In the genomic region with DNA sequence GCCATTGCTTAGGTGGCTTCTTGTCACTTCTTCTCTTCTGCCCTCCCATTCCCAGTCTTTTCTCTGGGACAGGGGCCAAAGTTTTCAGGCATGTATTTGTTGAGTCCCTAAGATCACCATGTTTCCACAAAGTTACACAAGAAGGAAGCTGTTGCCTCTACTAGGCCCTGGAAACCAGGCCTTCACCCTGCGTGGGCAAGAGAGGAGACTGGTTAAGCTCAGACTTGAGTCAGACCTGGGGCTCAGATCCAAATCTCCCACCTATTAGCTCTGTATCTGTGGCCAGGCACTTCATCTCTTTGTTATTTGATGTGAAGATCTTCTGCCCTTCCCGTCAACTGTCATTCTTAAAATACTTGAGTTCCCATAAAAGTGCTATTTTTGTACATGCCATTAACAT, we compare ENCODE assay signal across 20 cellular contexts.
DNase-seq lines count a peak whose midpoint lies in the region; ATAC-seq, FAIRE-seq and TF ChIP-seq lines count a peak whose summit lies in the region.
"Had no signal": no experiment of that assay in that cellular context is flagged by ENCODE, and none has a peak within 500 bp of the region (broad histone marks: within the 10 kb centered on the region; RNA-seq: fewer than 3 reads in every experiment).

No MANE protein-coding gene starts in this region.

- no peak for TF ChIP-seq CTCF in left ventricle myocardium inferior (IDR thresholded peaks at IDR 0.05; ENCODE audit: borderline replicate concordance)
- no peak for TF ChIP-seq CTCF in mammary epithelial cell (conservative IDR thresholded peaks at IDR 0.05 in 1 of 2, IDR thresholded peaks at IDR 0.05 in 1 of 2; ENCODE audit: extremely low read depth in 1 of 2, insufficient read depth in 1 of 2, low read depth in 1 of 2, low read length in 2 of 2)
- TF ChIP-seq CTCF in omental fat pad (IDR thresholded peaks at IDR 0.05), result no peak
- no peak for TF ChIP-seq CTCF in progenitor cell of endocrine pancreas (IDR thresholded peaks at IDR 0.05; ENCODE audit: unreplicated experiment)

- peaks cover 5% of the 10 kb centered on the region for H3K9me3 Mint-ChIP-seq in progenitor cell of endocrine pancreas (ENCODE audit: low read depth)
- H3K9me3 Mint-ChIP-seq: activated naive CD8-positive, alpha-beta T cell treated with anti-CD3 and anti-CD28 coated beads for 36 hours had no signal

- H3K27me3 Mint-ChIP-seq in progenitor cell of endocrine pancreas, result no peaks in the 10 kb centered on the region

- TF ChIP-seq POLR2A in GM12892 (IDR thresholded peaks at IDR 0.05; ENCODE audit: low read depth, low read length), result no peak

- H3K4me3 ChIP-seq in left ventricle myocardium inferior (no peak overlapping the region), mammary epithelial cell (replicated peaks in 1 of 3; ENCODE audit: insufficient read depth in 1 of 3, low read depth in 2 of 3, low read length in 3 of 3) (no peak overlapping the region), Karpas-422 (ENCODE audit: low read length) (no peak overlapping the region)
- H3K4me3 ChIP-seq: gastroesophageal sphincter, GM12878, psoas muscle had no signal

- H3K36me3 Mint-ChIP-seq in progenitor cell of endocrine pancreas (ENCODE audit: insufficient read depth), result peaks cover 13% of the 10 kb centered on the region
- H3K36me3 Mint-ChIP-seq: activated naive CD8-positive, alpha-beta T cell treated with anti-CD3 and anti-CD28 coated beads for 36 hours had no signal

- H4K20me1 ChIP-seq in mammary epithelial cell (ENCODE audit: insufficient read depth, low read length) (no peaks in the 10 kb centered on the region), Karpas-422 (ENCODE audit: insufficient read depth, low read depth, low read length) (no peaks in the 10 kb centered on the region)

- peaks cover 2% of the 10 kb centered on the region for H3K4me1 Mint-ChIP-seq in progenitor cell of endocrine pancreas (ENCODE audit: low read depth)
- H3K4me1 Mint-ChIP-seq: activated naive CD8-positive, alpha-beta T cell treated with anti-CD3 and anti-CD28 coated beads for 36 hours had no signal

- intact Hi-C loops in left ventricle myocardium inferior (cut with micrococcal nuclease) (no loop called here), cardiac septum (cut with DNase I) (no loop called here), mammary epithelial cell (cut with micrococcal nuclease) (no loop called here)

- peak; percentile 48 for ATAC-seq in omental fat pad (ENCODE audit: low FRiP score)
- ATAC-seq: gastroesophageal sphincter; GM12878; stimulated activated naive CD8-positive, alpha-beta T cell treated with anti-CD3 and anti-CD28 coated beads, Interleukin-15, Interleukin-2, amounts not matched to agents 100 U/mL and 50 U/mL, for 24 hours had no signal

- peak overlapping the region; percentile 10 for H2AFZ ChIP-seq in mammary epithelial cell (ENCODE audit: low read depth, low read length)
- no peak overlapping the region for H2AFZ ChIP-seq in Karpas-422 (ENCODE audit: low read length)

- H3K36me3 ChIP-seq in left ventricle myocardium inferior (no peaks in the 10 kb centered on the region), mammary epithelial cell (ENCODE audit: insufficient read depth, low read length) (no peaks in the 10 kb centered on the region), Karpas-422 (ENCODE audit: insufficient read depth, low read length) (no peaks in the 10 kb centered on the region)
- H3K36me3 ChIP-seq: gastroesophageal sphincter had no signal

- no peak overlapping the region for H3K9ac ChIP-seq in mammary epithelial cell (ENCODE audit: insufficient read depth, low read length)
- H3K9ac ChIP-seq in Karpas-422 (ENCODE audit: low read length), result no peak overlapping the region

- H3K27ac Mint-ChIP-seq in progenitor cell of endocrine pancreas, result no peak overlapping the region
- H3K27ac Mint-ChIP-seq: activated naive CD8-positive, alpha-beta T cell treated with anti-CD3 and anti-CD28 coated beads for 36 hours had no signal

- H3K9me3 ChIP-seq in left ventricle myocardium inferior (replicated peaks), result no peaks in the 10 kb centered on the region
- H3K9me3 ChIP-seq in mammary epithelial cell (replicated peaks; ENCODE audit: insufficient read depth, low read length), result no peaks in the 10 kb centered on the region
- H3K9me3 ChIP-seq in Karpas-422 (ENCODE audit: low read length), result no peaks in the 10 kb centered on the region
- H3K9me3 ChIP-seq: gastroesophageal sphincter, psoas muscle had no signal

- CTCF ChIA-PET in mammary epithelial cell (lab: Charles Lee; ENCODE audit: low non-redundant PET), result no interaction called here

- H3K27ac ChIP-seq in left ventricle myocardium inferior (replicated peaks) (peak overlapping the region; percentile 17), mammary epithelial cell (ENCODE audit: insufficient read depth, low read depth, low read length) (no peak overlapping the region), Karpas-422 (ENCODE audit: low read length) (no peak overlapping the region)
- H3K27ac ChIP-seq: psoas muscle had no signal

- DNase-seq in left ventricle myocardium inferior (no peak), cardiac septum (ENCODE audit: low spot score) (no peak), mammary epithelial cell (peak; percentile 60), omental fat pad (ENCODE audit: low spot score) (no peak), GM12892 (ENCODE audit: insufficient read length) (no peak), Karpas-422 (no peak), progenitor cell of endocrine pancreas (ENCODE audit: low spot score, unreplicated experiment) (no peak), GOT3 (lab: John Stamatoyannopoulos, UW) (no peak)
- DNase-seq: activated naive CD8-positive, alpha-beta T cell treated with anti-CD3 and anti-CD28 coated beads for 36 hours; dermis blood vessel endothelial cell; Kasumi-1; NCI-H2081 treated with DMSO at 0.1 percent for 48 hours; psoas muscle; stimulated activated naive CD8-positive, alpha-beta T cell treated with anti-CD3 and anti-CD28 coated beads, Interleukin-15, Interleukin-2, amounts not matched to agents 100 U/mL and 50 U/mL, for 24 hours; SW 1271 had no signal

- dilution Hi-C loops in mammary epithelial cell (cut with HindIII; ENCODE audit: low sequenced_read_pairs), result no loop called here

- H3K4me2 ChIP-seq in mammary epithelial cell (ENCODE audit: insufficient read depth, low read depth, low read length) (no peak overlapping the region), Karpas-422 (ENCODE audit: low read depth, low read length, poor library complexity, severe bottlenecking) (no peak overlapping the region)

- BruUV-seq in mammary epithelial cell (replicated peaks; lab: Mats Ljungman, UMichigan), result no TSS peak

- FAIRE-seq in GM12892 (lab: Jason Lieb, UNC), result no peak
- FAIRE-seq: A204.1, GM12878, GM19239, islet of Langerhans had no signal

- H3K4me1 ChIP-seq in left ventricle myocardium inferior (peaks cover 87% of the 10 kb centered on the region), mammary epithelial cell (ENCODE audit: insufficient read depth, low read length) (peaks cover 26% of the 10 kb centered on the region), Karpas-422 (ENCODE audit: low read length) (no peaks in the 10 kb centered on the region)

- H3K27me3 ChIP-seq in left ventricle myocardium inferior (ENCODE audit: low read depth) (no peaks in the 10 kb centered on the region), mammary epithelial cell (ENCODE audit: insufficient read depth, low read length) (no peaks in the 10 kb centered on the region), Karpas-422 (ENCODE audit: low read length) (no peaks in the 10 kb centered on the region)
- H3K27me3 ChIP-seq: gastroesophageal sphincter had no signal

- H3K4me3 Mint-ChIP-seq in progenitor cell of endocrine pancreas (ENCODE audit: low read depth), result no peak overlapping the region
- H3K4me3 Mint-ChIP-seq: activated naive CD8-positive, alpha-beta T cell treated with anti-CD3 and anti-CD28 coated beads for 36 hours had no signal

- WGBS in mammary epithelial cell (ENCODE audit: low coverage, missing lambda C conversion rate), result 27% methylated on average over 2 of the region's 2 CpGs

- in situ Hi-C loops in mammary epithelial cell (cut with MboI; ENCODE audit: low sequenced_read_pairs in 2 of 2), result no loop called here

- no peaks in the 10 kb centered on the region for H3K9me2 ChIP-seq in Karpas-422 (replicated peaks; ENCODE audit: insufficient read depth, low read length)

- H3K79me2 ChIP-seq in mammary epithelial cell (ENCODE audit: insufficient read depth, low read length), result no peaks in the 10 kb centered on the region
- H3K79me2 ChIP-seq in Karpas-422 (ENCODE audit: low read length), result no peaks in the 10 kb centered on the region
